ENCODE assay signal across 28 cellular contexts in genomic region chr17:699350-699749, GRCh38. TPM values are rescaled to one million over a fixed set of nuclear protein-coding genes. Genes with fewer than 3 reads are reported as not detected.
DNase-seq lines count a peak whose midpoint lies in the region; ATAC-seq, FAIRE-seq and TF ChIP-seq lines count a peak whose summit lies in the region.
"Had no signal": no experiment of that assay in that cellular context is flagged by ENCODE, and none has a peak within 500 bp of the region (broad histone marks: within the 10 kb centered on the region; RNA-seq: fewer than 3 reads in every experiment).

No MANE protein-coding gene starts in this region.

- no peaks in the 10 kb centered on the region for H4K20me1 ChIP-seq in HepG2 (ENCODE audit: insufficient read depth, low read length)
- no peaks in the 10 kb centered on the region for H4K20me1 ChIP-seq in hepatocyte (ENCODE audit: insufficient read depth, poor library complexity, severe bottlenecking)
- H4K20me1 ChIP-seq in osteoblast (ENCODE audit: insufficient read depth, low read length), result peaks cover 13% of the 10 kb centered on the region

- H3K4me3 Mint-ChIP-seq in activated T-cell treated with anti-CD3 and anti-CD28 coated beads, Interleukin-2, amount 50 U/mL, for 4 hours, result no peak overlapping the region
- H3K4me3 Mint-ChIP-seq: activated naive CD4-positive, alpha-beta T cell treated with anti-CD3 and anti-CD28 coated beads, Interleukin-2, amount 10 ng/mL, durations not matched to agents 7 days and 5 days; CD4-positive, alpha-beta T cell; natural killer cell had no signal

- H3K4me2 ChIP-seq in HepG2 (ENCODE audit: low read depth, low read length) (no peak overlapping the region), hepatocyte (no peak overlapping the region), osteoblast (ENCODE audit: insufficient read depth, low read length) (no peak overlapping the region)
- H3K4me2 ChIP-seq: A549, PC-9 had no signal

- H3K36me3 ChIP-seq in liver (ENCODE audit: control insufficient read depth in 4 of 4, insufficient read depth in 3 of 4, low read depth in 1 of 4, low read length in 3 of 4), result peaks cover 2 to 24% (median 15%) of the 10 kb centered on the region in 4 donors
- H3K36me3 ChIP-seq in HepG2 (replicated peaks in 1 of 2; ENCODE audit: control insufficient read depth in 1 of 2, insufficient read depth in 2 of 2, low read length in 2 of 2), result peaks cover 9 to 43% of the 10 kb centered on the region in 2 experiments
- no peaks in the 10 kb centered on the region for H3K36me3 ChIP-seq in hepatocyte (replicated peaks; ENCODE audit: insufficient read depth, low read depth)
- peaks cover 43% of the 10 kb centered on the region for H3K36me3 ChIP-seq in osteoblast (ENCODE audit: insufficient read depth, low read length)

- ATAC-seq in HepG2 (no peak), GM19324 (IDR thresholded peaks at IDR 0.05; ENCODE audit: low FRiP score, unreplicated experiment) (no peak), GM21717 (IDR thresholded peaks at IDR 0.05; ENCODE audit: unreplicated experiment) (no peak), HG02970 (IDR thresholded peaks at IDR 0.05; ENCODE audit: low FRiP score, unreplicated experiment) (no peak)
- no peak for ATAC-seq in activated T-cell treated with anti-CD3 and anti-CD28 coated beads, Interleukin-2, amount 50 U/mL, for 4 hours
- ATAC-seq: A549, K562, left ventricle myocardium superior, natural killer cell had no signal

- TF ChIP-seq CTCF in liver (IDR thresholded peaks at IDR 0.05; ENCODE audit: low read depth, low read length, missing input control) (no peak), HepG2 (CRISPR knock-in tag; IDR thresholded peaks at IDR 0.05) (no peak), hepatocyte (IDR thresholded peaks at IDR 0.05; ENCODE audit: poor library complexity) (no peak), osteoblast (IDR thresholded peaks at IDR 0.05; ENCODE audit: extremely low read depth, low read depth, low read length) (no peak)

- no peaks in the 10 kb centered on the region for H3K27me3 Mint-ChIP-seq in activated T-cell treated with anti-CD3 and anti-CD28 coated beads, Interleukin-2, amount 50 U/mL, for 4 hours (ENCODE audit: low read depth)
- H3K27me3 Mint-ChIP-seq: activated naive CD4-positive, alpha-beta T cell treated with anti-CD3 and anti-CD28 coated beads, Interleukin-2, amount 10 ng/mL, durations not matched to agents 7 days and 5 days; CD4-positive, alpha-beta T cell had no signal

- H3K9me3 ChIP-seq in liver (ENCODE audit: control insufficient read depth in 4 of 4, low read length in 3 of 4) (no peaks in the 10 kb centered on the region), HepG2 (ENCODE audit: low read length) (no peaks in the 10 kb centered on the region), hepatocyte (ENCODE audit: low read depth) (no peaks in the 10 kb centered on the region), osteoblast (ENCODE audit: low read depth, low read length) (no peaks in the 10 kb centered on the region)
- H3K9me3 ChIP-seq: A549 had no signal

- H3K9me3 Mint-ChIP-seq in activated T-cell treated with anti-CD3 and anti-CD28 coated beads, Interleukin-2, amount 50 U/mL, for 4 hours, result no peaks in the 10 kb centered on the region
- H3K9me3 Mint-ChIP-seq: activated naive CD4-positive, alpha-beta T cell treated with anti-CD3 and anti-CD28 coated beads, Interleukin-2, amount 10 ng/mL, durations not matched to agents 7 days and 5 days; CD4-positive, alpha-beta T cell; natural killer cell had no signal

- FAIRE-seq in HepG2 (lab: Jason Lieb, UNC), result no peak
- FAIRE-seq: A549, K562, urothelium cell line had no signal

- intact Hi-C loops in HepG2 (cut with micrococcal nuclease; ENCODE audit: unreplicated experiment), result no loop called here

- H3K79me2 ChIP-seq in HepG2 (ENCODE audit: insufficient read depth, low read length) (peaks cover 5% of the 10 kb centered on the region), hepatocyte (peaks cover 11% of the 10 kb centered on the region), osteoblast (ENCODE audit: insufficient read depth, low read length) (peaks cover 58% of the 10 kb centered on the region)

- in situ Hi-C loops in HepG2 (cut with HindIII; ENCODE audit: extremely low pct_ligation_motif_present, low pct_unique_long_range_greater_than_20kb), result no loop called here

- H3K9ac ChIP-seq in liver (ENCODE audit: low read depth in 1 of 2, low read length in 2 of 2) (peak overlapping the region; percentile 62 to 66), HepG2 (ENCODE audit: insufficient read depth, low read depth, low read length) (no peak overlapping the region)

- DNase-seq in HepG2 (ENCODE audit: low spot score) (no peak), hepatocyte (ENCODE audit: low spot score) (peak; percentile 19), osteoblast (ENCODE audit: insufficient read length, low spot score, missing footprints) (peak; percentile 13)
- no peak for DNase-seq in activated T-cell treated with anti-CD3 and anti-CD28 coated beads, Interleukin-2, amount 50 U/mL, for 4 hours
- DNase-seq: activated CD4-positive, CD25-positive, alpha-beta regulatory T cell; activated naive CD4-positive, alpha-beta T cell treated with anti-CD3 and anti-CD28 coated beads, Interleukin-2, amount 10 ng/mL, durations not matched to agents 7 days and 5 days; AML-193; amygdala; brain microvascular endothelial cell; CD4-positive, alpha-beta T cell; DMS79 treated with DMSO at 0.1 percent for 48 hours; GDM1; left ventricle myocardium superior; natural killer cell; NCI-H2227 treated with DMSO at 0.1 percent for 48 hours; NCI-H526; occipital lobe; PC-9; stimulated activated naive CD4-positive, alpha-beta T cell had no signal

- CTCF ChIA-PET in HepG2 (lab: Yijun Ruan, JAX; ENCODE audit: low intra/inter-chr PET ratio, low total read pairs), result interaction anchor here (2.1 kb wide), 1 partner anchor 555 kb away, joined by 7 read pairs; no protein-coding TSS in a partner anchor

- H3K27me3 ChIP-seq in liver (ENCODE audit: control insufficient read depth in 4 of 4, insufficient read depth in 4 of 4, low read length in 3 of 4) (no peaks in the 10 kb centered on the region), HepG2 (ENCODE audit: control insufficient read depth in 1 of 2, insufficient read depth in 2 of 2, low read length in 2 of 2) (no peaks in the 10 kb centered on the region), hepatocyte (no peaks in the 10 kb centered on the region), osteoblast (ENCODE audit: insufficient read depth, low read length) (no peaks in the 10 kb centered on the region)
- H3K27me3 ChIP-seq: brain microvascular endothelial cell had no signal

- 51% methylated on average over 7 of the region's 7 CpGs for WGBS in liver
- WGBS in HepG2 (ENCODE audit: low lambda C conversion rate), result 96% methylated on average over 7 of the region's 7 CpGs
- WGBS in hepatocyte (ENCODE audit: low lambda C conversion rate, missing lambda C conversion rate), result 72% methylated on average over 7 of the region's 7 CpGs

- TF ChIP-seq EP300 in HepG2 (IDR thresholded peaks at IDR 0.05; ENCODE audit: low read depth in 2 of 2, low read length in 2 of 2), result no peak
- TF ChIP-seq EP300 in HepG2 (CRISPR knock-in tag; IDR thresholded peaks at IDR 0.05; ENCODE audit: borderline replicate concordance), result no peak

- peak overlapping the region; percentile 19 to 40 for H3K27ac ChIP-seq in liver (ENCODE audit: low read depth in 1 of 2, low read length in 2 of 2)
- no peak overlapping the region for H3K27ac ChIP-seq in HepG2 (ENCODE audit: extremely low read length, insufficient read depth, low read length)
- H3K27ac ChIP-seq in hepatocyte, result no peak overlapping the region
- peak overlapping the region; percentile 10 for H3K27ac ChIP-seq in osteoblast (ENCODE audit: low read depth, low read length)
- H3K27ac ChIP-seq: brain microvascular endothelial cell, PC-9, SK-N-MC, skin epidermis had no signal

- H2AFZ ChIP-seq in HepG2 (ENCODE audit: low read length), result no peak overlapping the region
- no peak overlapping the region for H2AFZ ChIP-seq in hepatocyte
- no peak overlapping the region for H2AFZ ChIP-seq in osteoblast (ENCODE audit: low read length)
- H2AFZ ChIP-seq: PC-9 had no signal

- H3K4me1 ChIP-seq in liver (ENCODE audit: control insufficient read depth in 4 of 4, insufficient read depth in 4 of 4, low read length in 3 of 4), result peaks cover 0 to 10% (median 4%) of the 10 kb centered on the region in 4 donors
- no peaks in the 10 kb centered on the region for H3K4me1 ChIP-seq in HepG2 (ENCODE audit: insufficient read depth, low read length)
- H3K4me1 ChIP-seq in hepatocyte (ENCODE audit: insufficient read depth), result no peaks in the 10 kb centered on the region
- peaks cover 13% of the 10 kb centered on the region for H3K4me1 ChIP-seq in osteoblast (ENCODE audit: insufficient read depth, low read length)

- no TSS peak for BruUV-seq in HepG2 (replicated peaks; lab: Mats Ljungman, UMichigan)

- TF ChIP-seq RAD21 in liver (IDR thresholded peaks at IDR 0.05), result peak in 1 of 2 donors; percentile 35
- no peak for TF ChIP-seq RAD21 in HepG2 (CRISPR knock-in tag; IDR thresholded peaks at IDR 0.05)

- H3K9me2 ChIP-seq in hepatocyte (replicated peaks; ENCODE audit: insufficient read depth), result no peaks in the 10 kb centered on the region

- POLR2A ChIA-PET in HepG2 (lab: Yijun Ruan, JAX), result no interaction called here

- H3K4me1 Mint-ChIP-seq in activated T-cell treated with anti-CD3 and anti-CD28 coated beads, Interleukin-2, amount 50 U/mL, for 4 hours (ENCODE audit: low read depth), result peaks cover 1% of the 10 kb centered on the region
- H3K4me1 Mint-ChIP-seq: activated naive CD4-positive, alpha-beta T cell treated with anti-CD3 and anti-CD28 coated beads, Interleukin-2, amount 10 ng/mL, durations not matched to agents 7 days and 5 days had no signal

- no peak for TF ChIP-seq POLR2A in HepG2 (IDR thresholded peaks at IDR 0.05; ENCODE audit: insufficient read depth in 1 of 2, low read depth in 2 of 2, low read length in 2 of 2)

- H3K36me3 Mint-ChIP-seq in activated T-cell treated with anti-CD3 and anti-CD28 coated beads, Interleukin-2, amount 50 U/mL, for 4 hours (ENCODE audit: insufficient read depth), result peaks cover 24% of the 10 kb centered on the region

- H3K4me3 ChIP-seq in liver (ENCODE audit: low read depth in 1 of 3, low read length in 3 of 3) (no peak overlapping the region), HepG2 (replicated peaks in 1 of 3; ENCODE audit: insufficient read depth in 1 of 3, low read depth in 2 of 3, low read length in 3 of 3) (no peak overlapping the region), hepatocyte (no peak overlapping the region), osteoblast (ENCODE audit: insufficient read depth, low read length) (no peak overlapping the region)
- H3K4me3 ChIP-seq: A549, K562, PC-9, SK-N-MC, skin epidermis had no signal

RNA-seq across cellular contexts. Expression of gene VPS53, which starts 15.3 kb away (rescaled TPM):
- total RNA-seq in liver (10 to 100 TPM; 10.6 to 18.2 TPM), HepG2 (2016; rRNA removed; fragmentation: Illumina TruSeq; extraction: Trizol) (17.3 and 21.8 TPM in 2 replicates), hepatocyte (16.3 and 28.1 TPM in 2 replicates), osteoblast (22.1 and 25.9 TPM in 2 replicates)
- polyA plus RNA-seq in liver (1 to 10 TPM; 5.1 to 5.4 TPM), HepG2 (2011; rRNA removed) (12.5 and 13.3 TPM in 2 replicates), hepatocyte (16.1 and 18.7 TPM in 2 replicates)
- total RNA-seq in HepG2 (2016; cell fraction: cytosol; rRNA removed; fragmentation: Illumina TruSeq; extraction: Trizol; ENCODE audit: low read depth), result 8.1 and 10.4 TPM in 2 replicates
- total RNA-seq in HepG2 (2016; cell fraction: insoluble cytoplasmic fraction; rRNA removed; fragmentation: Illumina TruSeq; extraction: Trizol), result 17.9 and 18.2 TPM in 2 replicates
- total RNA-seq in HepG2 (2016; cell fraction: membrane; rRNA removed; fragmentation: Illumina TruSeq; extraction: Trizol), result 6.2 and 7.3 TPM in 2 replicates
- total RNA-seq in HepG2 (2016; cell fraction: nucleus; rRNA removed; fragmentation: Illumina TruSeq; extraction: Trizol), result 13.4 and 15.3 TPM in 2 replicates
- polyA plus RNA-seq in HepG2 (2011; cell fraction: cytosol; rRNA removed), result 7.6 and 8.0 TPM in 2 replicates
- 10.5 and 11.7 TPM in 2 replicates for polyA plus RNA-seq in HepG2 (2011; cell fraction: nucleus; rRNA removed)
- polyA plus RNA-seq in HepG2 (2012), result 11.0 and 12.6 TPM in 2 replicates
- polyA plus RNA-seq in HepG2 (2016; cell fraction: cytosol; fragmentation: Illumina TruSeq; extraction: Trizol; ENCODE audit: low read depth), result 1.3 and 1.4 TPM in 2 replicates
- polyA plus RNA-seq in HepG2 (2016; cell fraction: insoluble cytoplasmic fraction; fragmentation: Illumina TruSeq; extraction: Trizol; ENCODE audit: low read depth), result 12.9 and 17.6 TPM in 2 replicates
- polyA plus RNA-seq in HepG2 (2016; cell fraction: membrane; fragmentation: Illumina TruSeq; extraction: Trizol; ENCODE audit: low read depth), result 3.0 and 3.4 TPM in 2 replicates
- polyA plus RNA-seq in HepG2 (2016; cell fraction: nucleus; fragmentation: Illumina TruSeq; extraction: Trizol; ENCODE audit: insufficient read depth, low read depth), result 18.7 and 20.8 TPM in 2 replicates
- polyA minus RNA-seq in HepG2 (2011; rRNA and poly(A)+ RNA removed; ENCODE audit: low replicate concordance), result 109 and 127 TPM in 2 replicates
- polyA minus RNA-seq in HepG2 (2011; cell fraction: cytosol; rRNA and poly(A)+ RNA removed), result 24.4 and 27.0 TPM in 2 replicates
- polyA minus RNA-seq in HepG2 (2011; cell fraction: nucleus; rRNA and poly(A)+ RNA removed), result 35.8 and 54.7 TPM in 2 replicates
- total RNA-seq in activated T-cell treated with anti-CD3 and anti-CD28 coated beads, Interleukin-2, amount 50 U/mL, for 4 hours, result 10 to 100 TPM; 65.3 to 72.2 (median 71.4) TPM

RNA-seq across cellular contexts. Expression of gene TLCD3A, which starts 33.0 kb away (rescaled TPM):
- total RNA-seq in liver, result 1 to 10 TPM; 1.3 to 1.7 TPM
- polyA plus RNA-seq in liver, result 1 to 10 TPM in 1 of 2 donors, under 1 TPM in 1; 0.57 to 2.3 TPM
- 16.5 and 25.2 TPM in 2 replicates for total RNA-seq in HepG2 (2016; rRNA removed; fragmentation: Illumina TruSeq; extraction: Trizol)
- 11.6 and 12.3 TPM in 2 replicates for total RNA-seq in HepG2 (2016; cell fraction: cytosol; rRNA removed; fragmentation: Illumina TruSeq; extraction: Trizol; ENCODE audit: low read depth)
- total RNA-seq in HepG2 (2016; cell fraction: insoluble cytoplasmic fraction; rRNA removed; fragmentation: Illumina TruSeq; extraction: Trizol), result 16.8 and 25.2 TPM in 2 replicates
- total RNA-seq in HepG2 (2016; cell fraction: membrane; rRNA removed; fragmentation: Illumina TruSeq; extraction: Trizol), result 24.8 and 30.1 TPM in 2 replicates
- 22.5 and 29.8 TPM in 2 replicates for total RNA-seq in HepG2 (2016; cell fraction: nucleus; rRNA removed; fragmentation: Illumina TruSeq; extraction: Trizol)
- polyA plus RNA-seq in HepG2 (2011; rRNA removed), result 46.6 and 53.8 TPM in 2 replicates
- polyA plus RNA-seq in HepG2 (2011; cell fraction: cytosol; rRNA removed), result 55.4 and 57.8 TPM in 2 replicates
- 29.5 and 29.7 TPM in 2 replicates for polyA plus RNA-seq in HepG2 (2011; cell fraction: nucleus; rRNA removed)
- 28.7 and 29.6 TPM in 2 replicates for polyA plus RNA-seq in HepG2 (2012)
- polyA plus RNA-seq in HepG2 (2016; cell fraction: cytosol; fragmentation: Illumina TruSeq; extraction: Trizol; ENCODE audit: low read depth), result 16.6 and 21.9 TPM in 2 replicates
- polyA plus RNA-seq in HepG2 (2016; cell fraction: insoluble cytoplasmic fraction; fragmentation: Illumina TruSeq; extraction: Trizol; ENCODE audit: low read depth), result 21.1 and 27.9 TPM in 2 replicates
- polyA plus RNA-seq in HepG2 (2016; cell fraction: membrane; fragmentation: Illumina TruSeq; extraction: Trizol; ENCODE audit: low read depth), result 30.8 and 33.2 TPM in 2 replicates
- polyA plus RNA-seq in HepG2 (2016; cell fraction: nucleus; fragmentation: Illumina TruSeq; extraction: Trizol; ENCODE audit: insufficient read depth, low read depth), result 48.5 and 49.8 TPM in 2 replicates
- 112 and 176 TPM in 2 replicates for polyA minus RNA-seq in HepG2 (2011; rRNA and poly(A)+ RNA removed; ENCODE audit: low replicate concordance)
- 36.8 and 39.7 TPM in 2 replicates for polyA minus RNA-seq in HepG2 (2011; cell fraction: cytosol; rRNA and poly(A)+ RNA removed)
- 18.0 and 23.5 TPM in 2 replicates for polyA minus RNA-seq in HepG2 (2011; cell fraction: nucleus; rRNA and poly(A)+ RNA removed)
- 15.7 and 17.8 TPM in 2 replicates for total RNA-seq in hepatocyte
- polyA plus RNA-seq in hepatocyte, result 21.1 and 22.8 TPM in 2 replicates
- total RNA-seq in osteoblast, result 19.5 and 28.6 TPM in 2 replicates
- total RNA-seq in activated T-cell treated with anti-CD3 and anti-CD28 coated beads, Interleukin-2, amount 50 U/mL, for 4 hours, result 10 to 100 TPM in 1 of 3 donors, 1 to 10 TPM in 2; 7.0 to 11.5 (median 7.6) TPM

RNA-seq across cellular contexts. Expression of gene GEMIN4, which starts 52.7 kb away (rescaled TPM):
- 1 to 10 TPM; 6.5 to 7.0 TPM for total RNA-seq in liver
- 1 to 10 TPM; 2.8 to 5.3 TPM for polyA plus RNA-seq in liver
- 22.7 and 28.2 TPM in 2 replicates for total RNA-seq in HepG2 (2016; rRNA removed; fragmentation: Illumina TruSeq; extraction: Trizol)
- 1.6 and 2.8 TPM in 2 replicates for total RNA-seq in HepG2 (2016; cell fraction: cytosol; rRNA removed; fragmentation: Illumina TruSeq; extraction: Trizol; ENCODE audit: low read depth)
- total RNA-seq in HepG2 (2016; cell fraction: insoluble cytoplasmic fraction; rRNA removed; fragmentation: Illumina TruSeq; extraction: Trizol), result 23.2 and 25.6 TPM in 2 replicates
- 7.3 and 7.8 TPM in 2 replicates for total RNA-seq in HepG2 (2016; cell fraction: membrane; rRNA removed; fragmentation: Illumina TruSeq; extraction: Trizol)
- 14.5 and 15.4 TPM in 2 replicates for total RNA-seq in HepG2 (2016; cell fraction: nucleus; rRNA removed; fragmentation: Illumina TruSeq; extraction: Trizol)
- 10.8 and 13.6 TPM in 2 replicates for polyA plus RNA-seq in HepG2 (2011; rRNA removed)
- 5.1 and 7.0 TPM in 2 replicates for polyA plus RNA-seq in HepG2 (2011; cell fraction: cytosol; rRNA removed)
- 15.7 and 16.5 TPM in 2 replicates for polyA plus RNA-seq in HepG2 (2011; cell fraction: nucleus; rRNA removed)
- polyA plus RNA-seq in HepG2 (2012), result 10.4 and 10.6 TPM in 2 replicates
- polyA plus RNA-seq in HepG2 (2016; cell fraction: cytosol; fragmentation: Illumina TruSeq; extraction: Trizol; ENCODE audit: low read depth), result 0.83 and 1.1 TPM in 2 replicates
- 18.5 and 22.6 TPM in 2 replicates for polyA plus RNA-seq in HepG2 (2016; cell fraction: insoluble cytoplasmic fraction; fragmentation: Illumina TruSeq; extraction: Trizol; ENCODE audit: low read depth)
- 2.1 and 3.2 TPM in 2 replicates for polyA plus RNA-seq in HepG2 (2016; cell fraction: membrane; fragmentation: Illumina TruSeq; extraction: Trizol; ENCODE audit: low read depth)
- polyA plus RNA-seq in HepG2 (2016; cell fraction: nucleus; fragmentation: Illumina TruSeq; extraction: Trizol; ENCODE audit: insufficient read depth, low read depth), result 17.5 and 17.6 TPM in 2 replicates
- polyA minus RNA-seq in HepG2 (2011; rRNA and poly(A)+ RNA removed; ENCODE audit: low replicate concordance), result 30.3 and 134 TPM in 2 replicates
- polyA minus RNA-seq in HepG2 (2011; cell fraction: cytosol; rRNA and poly(A)+ RNA removed), result 6.5 and 6.9 TPM in 2 replicates
- polyA minus RNA-seq in HepG2 (2011; cell fraction: nucleus; rRNA and poly(A)+ RNA removed), result 9.9 and 11.6 TPM in 2 replicates
- 11.6 and 12.0 TPM in 2 replicates for total RNA-seq in hepatocyte
- 9.7 and 12.8 TPM in 2 replicates for polyA plus RNA-seq in hepatocyte
- 8.7 and 9.7 TPM in 2 replicates for total RNA-seq in osteoblast
- total RNA-seq in activated T-cell treated with anti-CD3 and anti-CD28 coated beads, Interleukin-2, amount 50 U/mL, for 4 hours, result 10 to 100 TPM; 71.6 to 86.8 (median 79.5) TPM

Comparison
In these comparisons a context has a peak if more than half of its experiments do, and no peak if none do; other contexts are left out.
1. H3K27ac ChIP-seq: peak in liver (2 of 2) and osteoblast (single experiment); none in HepG2 (single experiment) and hepatocyte (single experiment).
2. DNase-seq: peak in hepatocyte (single experiment) and osteoblast (single experiment); none in HepG2 (single experiment) and activated T-cell treated with anti-CD3 and anti-CD28 coated beads, Interleukin-2, amount 50 U/mL, for 4 hours (single experiment).